8 cellular contexts compared by ENCODE assay signal in the genomic region with DNA sequence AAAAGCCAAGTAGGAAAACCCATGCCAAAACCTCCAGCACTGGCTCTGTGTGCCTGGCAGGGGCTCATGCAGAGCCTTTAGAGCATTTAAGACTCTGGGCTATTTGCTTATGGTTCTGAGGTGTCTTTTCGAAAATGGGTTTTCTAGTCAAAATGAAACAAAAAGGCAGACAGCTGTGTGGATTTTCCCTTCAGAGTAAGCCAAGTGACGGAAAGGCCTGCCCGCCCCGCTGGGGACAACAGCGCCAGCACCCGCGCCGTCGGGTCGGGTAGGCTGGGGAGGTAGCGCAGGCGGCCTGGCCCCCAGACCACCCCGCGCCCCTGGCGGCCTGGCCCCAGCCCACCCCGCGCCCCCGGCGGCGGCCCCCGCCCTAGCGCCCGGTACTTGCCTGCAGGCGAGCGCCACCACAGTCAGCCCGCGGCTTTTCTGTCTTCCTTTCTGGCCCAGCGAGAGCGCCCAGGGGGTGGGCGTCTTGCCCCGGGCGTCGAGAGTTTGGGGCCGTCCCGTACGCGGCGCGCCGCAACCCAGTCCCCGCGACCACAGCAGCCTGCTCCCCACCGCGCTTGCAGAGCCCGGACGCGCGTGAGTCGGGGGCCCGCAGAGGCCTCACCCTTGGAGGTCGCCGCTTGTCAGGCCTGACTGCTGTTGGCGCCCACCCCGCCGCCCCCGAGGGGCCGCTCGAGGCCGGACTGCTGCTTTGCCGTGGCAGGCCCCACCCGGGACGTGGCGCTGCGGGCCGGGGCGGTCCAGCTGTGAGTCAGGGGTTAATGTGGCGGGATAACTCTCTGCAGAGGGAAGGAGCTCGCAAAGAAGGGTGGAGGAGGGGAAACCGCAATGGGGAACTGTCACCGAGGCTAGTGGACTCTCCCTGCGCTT. TPM values are rescaled to one million over a fixed set of nuclear protein-coding genes. Genes with fewer than 3 reads are reported as not detected.
DNase-seq lines count a peak whose midpoint lies in the region; ATAC-seq and TF ChIP-seq lines count a peak whose summit lies in the region.

A gene with protein sequence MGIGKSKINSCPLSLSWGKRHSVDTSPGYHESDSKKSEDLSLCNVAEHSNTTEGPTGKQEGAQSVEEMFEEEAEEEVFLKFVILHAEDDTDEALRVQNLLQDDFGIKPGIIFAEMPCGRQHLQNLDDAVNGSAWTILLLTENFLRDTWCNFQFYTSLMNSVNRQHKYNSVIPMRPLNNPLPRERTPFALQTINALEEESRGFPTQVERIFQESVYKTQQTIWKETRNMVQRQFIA (minus strand): TSS at position 771 of the 876 bp plus-strand sequence. CDS start 21,223 bp downstream, outside the sequence.

- H2AK5ac ChIP-seq in IMR-90 (ENCODE audit: low read depth, low read length), result peak within 1 kb of the TSS; percentile 37; the same call in 1 of the 2 replicates

- DNase-seq in GF-D8 (lab: John Stamatoyannopoulos, UW) (peak; percentile 9), IMR-90 (peak; percentile 67), coronary artery (ENCODE audit: low spot score) (peak; percentile 79), right lobe of liver (peak; percentile 76 to 83 (median 81)), cerebellar nuclear complex (lab: John Stamatoyannopoulos, UW) (no peak)
- peak; percentile 42 to 43 for DNase-seq in activated CD4-positive, alpha-beta T cell treated with anti-CD3 and anti-CD28 coated beads for 24 hours (ENCODE audit: low read depth in 2 of 2)
- DNase-seq in stimulated activated CD4-positive, alpha-beta T cell treated with anti-CD3 and anti-CD28 coated beads, Interleukin-4, amount 100 ng/mL, for 48 hours (ENCODE audit: low read depth in 2 of 2), result peak; percentile 48 to 53

- H2BK15ac ChIP-seq in IMR-90 (ENCODE audit: low read depth, low read length), result peak within 1 kb of the TSS; percentile 5; the same call in 1 of the 3 replicates

- H4K5ac ChIP-seq in IMR-90 (ENCODE audit: low read depth, low read length), result peak within 1 kb of the TSS; percentile 61

- peak within 1 kb of the TSS; percentile 76 for H3K4ac ChIP-seq in IMR-90 (ENCODE audit: low read depth, low read length)

- dilution Hi-C loops in IMR-90 (cut with HindIII; ENCODE audit: low sequenced_read_pairs, unreplicated experiment), result no loop called here

- peak within 1 kb of the TSS; percentile 97 for H3K4me2 ChIP-seq in IMR-90 (ENCODE audit: low read depth, low read length)

- peak within 1 kb of the TSS; percentile 94 for H3K4me3 ChIP-seq in IMR-90 (ENCODE audit: insufficient read depth, low read depth, low read length)
- peak within 1 kb of the TSS; percentile 97 for H3K4me3 ChIP-seq in coronary artery
- peak within 1 kb of the TSS; percentile 67 to 84 (median 76) for H3K4me3 ChIP-seq in right lobe of liver

- H3K36me3 ChIP-seq in IMR-90 (ENCODE audit: control insufficient read depth, insufficient read depth, low read length) (no peaks in the 10 kb centered on the region), right lobe of liver (no peaks in the 10 kb centered on the region)

- H4K8ac ChIP-seq in IMR-90 (ENCODE audit: low read depth in 2 of 2, low read length in 2 of 2), result peak within 1 kb of the TSS; percentile 57 to 60

- ATAC-seq in GM21528 (IDR thresholded peaks at IDR 0.05; ENCODE audit: low FRiP score, unreplicated experiment) (peak; percentile 80), IMR-90 (ENCODE audit: low read depth) (peak; percentile 83), right lobe of liver (peak; percentile 85 to 90 (median 88))

- intact Hi-C loops in IMR-90 (cut with micrococcal nuclease), result no loop called here
- intact Hi-C loops in right lobe of liver (cut with DNase I), result no loop called here

- H2AFZ ChIP-seq in IMR-90 (replicated peaks; ENCODE audit: low read length, poor library complexity), result peak within 1 kb of the TSS; percentile 95

- H3K27me3 ChIP-seq in IMR-90 (ENCODE audit: control insufficient read depth, insufficient read depth, low read length) (no peaks in the 10 kb centered on the region), right lobe of liver (no peaks in the 10 kb centered on the region)

- CTCF ChIA-PET in IMR-90 (lab: Yijun Ruan, JAX), result interaction anchor here (0.8 kb wide), 1 partner anchor 12 kb away, joined by 3 read pairs; no protein-coding TSS in a partner anchor

- H3K14ac ChIP-seq in IMR-90 (replicated peaks; ENCODE audit: low read depth, low read length), result peak within 1 kb of the TSS; percentile 89

- peak within 1 kb of the TSS; percentile 41 for H2BK20ac ChIP-seq in IMR-90 (ENCODE audit: low read depth, low read length)

- no TSS peak for BruUV-seq in IMR-90 (replicated peaks; lab: Mats Ljungman, UMichigan)

- in situ Hi-C loops in IMR-90 (cut with MboI; ENCODE audit: low sequenced_read_pairs), result loop anchor here (25.0 kb wide), 1 partner anchor 1365 kb away; no protein-coding TSS in a partner anchor

- H2AK9ac ChIP-seq in IMR-90 (replicated peaks; ENCODE audit: low read depth, low read length, poor library complexity), result peak within 1 kb of the TSS; percentile 96

- 1% methylated on average over 12 of the region's 71 CpGs; no CpG with 5 or more reads in 1 of the 2 experiments for WGBS in IMR-90 (ENCODE audit: extremely low coverage in 2 of 2, insufficient read length in 1 of 2), 2 experiments
- WGBS in right lobe of liver (ENCODE audit: insufficient coverage, low coverage, low lambda C conversion rate, missing lambda C conversion rate), result 0% methylated on average over 10 of the region's 71 CpGs

- H3K23ac ChIP-seq in IMR-90 (ENCODE audit: low read depth, low read length), result peak within 1 kb of the TSS; percentile 78

- H4K91ac ChIP-seq in IMR-90 (ENCODE audit: insufficient read depth, low read depth, low read length), result peak within 1 kb of the TSS; percentile 31

- TF ChIP-seq RAD21 in IMR-90 (IDR thresholded peaks at IDR 0.05; ENCODE audit: low read length), result no peak

- peak within 1 kb of the TSS; percentile 69 for H2BK120ac ChIP-seq in IMR-90 (ENCODE audit: low read depth, low read length)

- peak; percentile 53; the same call in 1 of the 2 replicates for TF ChIP-seq POLR2A in IMR-90 (IDR thresholded peaks at IDR 0.05; ENCODE audit: low read depth, low read length)
- TF ChIP-seq POLR2A in right lobe of liver (IDR thresholded peaks at IDR 0.05), result no peak

- 0 out of 2 replicates have a peak, but pooled peaks cover 2% of the 10 kb centered on the region for H3K9me1 ChIP-seq in IMR-90 (ENCODE audit: insufficient read depth, low read length)

- POLR2A ChIA-PET in IMR-90 (lab: Charles Lee; ENCODE audit: unreplicated experiment), result no interaction called here

- H2BK5ac ChIP-seq in IMR-90 (ENCODE audit: low read depth, low read length, poor library complexity, severe bottlenecking), result peak within 1 kb of the TSS; percentile 91

- peak within 1 kb of the TSS; percentile 97 for H3K9ac ChIP-seq in IMR-90 (ENCODE audit: low read depth, low read length)

- peaks cover 6% of the 10 kb centered on the region; the same call in 1 of the 2 replicates for H4K20me1 ChIP-seq in IMR-90 (ENCODE audit: insufficient read depth, low read length)

- peak; percentile 17; the same call in 1 of the 2 replicates for TF ChIP-seq CTCF in IMR-90 (conservative IDR thresholded peaks at IDR 0.05; ENCODE audit: low read depth, low read length)
- TF ChIP-seq CTCF in coronary artery (IDR thresholded peaks at IDR 0.05), result no peak
- TF ChIP-seq CTCF in right lobe of liver (IDR thresholded peaks at IDR 0.05), result peak; percentile 11 to 36 (median 28)

- H3K27ac ChIP-seq in IMR-90 (ENCODE audit: insufficient read depth, low read length), result peak within 1 kb of the TSS; percentile 95
- peak within 1 kb of the TSS; percentile 94 to 99 for H3K27ac ChIP-seq in coronary artery
- H3K27ac ChIP-seq in right lobe of liver, result peak within 1 kb of the TSS; percentile 89 to 96 (median 94)

- H3K79me1 ChIP-seq in IMR-90 (ENCODE audit: low read depth in 1 of 2, low read length in 2 of 2), result peaks cover 12 to 47% of the 10 kb centered on the region in 2 experiments

- H3K9me3 ChIP-seq in IMR-90 (ENCODE audit: control insufficient read depth, insufficient read depth, low read length), result no peaks in the 10 kb centered on the region
- no peaks in the 10 kb centered on the region for H3K9me3 ChIP-seq in right lobe of liver

- H3K18ac ChIP-seq in IMR-90 (ENCODE audit: low read depth, low read length), result peak within 1 kb of the TSS; percentile 83

- H3K56ac ChIP-seq in IMR-90 (ENCODE audit: extremely low read depth, insufficient read depth, low read length), result peak within 1 kb of the TSS; percentile 98; the same call in 1 of the 2 replicates

- H3K4me1 ChIP-seq in IMR-90 (ENCODE audit: control insufficient read depth, insufficient read depth, low read length) (peaks cover 6% of the 10 kb centered on the region), right lobe of liver (peaks cover 0 to 11% (median 0%) of the 10 kb centered on the region in 4 donors)

TF ChIP-seq in IMR-90, 13 proteins besides CTCF, POLR2A, EP300 and RAD21:
- TF ChIP-seq FOS (IDR thresholded peaks at IDR 0.05; ENCODE audit: low read depth, low read length), result 0 out of 2 replicates have a peak, but pooled peaks have one; percentile 7
- TF ChIP-seq MAZ (IDR thresholded peaks at IDR 0.05; ENCODE audit: borderline replicate concordance, low read depth, low read length), result no peak

RNA-seq across cellular contexts. Expression of the gene that starts here (rescaled TPM):
- total RNA-seq in IMR-90 (2012; rRNA removed) (4.3 and 6.9 TPM in 2 replicates), right lobe of liver (1 to 10 TPM in 4 of 6 experiments, under 1 TPM in 2; 0.31 to 2.3 (median 2.1) TPM)
- polyA plus RNA-seq in IMR-90 (2012; rRNA removed), result 2.9 and 3.4 TPM in 2 replicates
- 0.73 and 0.97 TPM in 2 replicates for polyA plus RNA-seq in IMR-90 (2012; cell fraction: cytosol; rRNA removed)
- polyA plus RNA-seq in IMR-90 (2012; cell fraction: nucleus; rRNA removed; ENCODE audit: low replicate concordance), result 0.55 and 2.2 TPM in 2 replicates

Comparison
In these comparisons a context has a peak if more than half of its experiments do, and no peak if none do; other contexts are left out.
1. DNase-seq: peak in GF-D8 (single experiment), IMR-90 (single experiment), activated CD4-positive, alpha-beta T cell treated with anti-CD3 and anti-CD28 coated beads for 24 hours (2 of 2), coronary artery (single experiment), right lobe of liver (3 of 3) and stimulated activated CD4-positive, alpha-beta T cell treated with anti-CD3 and anti-CD28 coated beads, Interleukin-4, amount 100 ng/mL, for 48 hours (2 of 2); none in cerebellar nuclear complex (0 of 2).
2. Peak in every context shown above with its lines, with median percentiles within 50 percentile points of each other: ATAC-seq, H3K27ac ChIP-seq and H3K4me3 ChIP-seq.